Comparison of ENCODE assay signal across 8 cellular contexts in genomic region chr7:112452102-112452888, GRCh38. TPM values are rescaled to one million over a fixed set of nuclear protein-coding genes. Genes with fewer than 3 reads are reported as not detected.
A peak's percentile ranks its signal among the peaks of the same experiment; 100 is the strongest.
DNase-seq lines count a peak whose midpoint lies in the region; ATAC-seq and TF ChIP-seq lines count a peak whose summit lies in the region.

No MANE protein-coding gene starts in this region.

- no peaks in the 10 kb centered on the region for H3K9me2 ChIP-seq in HCT116 (ENCODE audit: insufficient read depth)

- H3K4me2 ChIP-seq in HCT116 (ENCODE audit: low read length): peak overlapping the region; percentile 90

- H3K36me3 ChIP-seq in HCT116 (ENCODE audit: control insufficient read depth in 1 of 2, insufficient read depth in 2 of 2, low read length in 2 of 2): peaks cover 12% of the 10 kb centered on the region in 2 experiments; a peak in 3 of 4 replicates
- H3K36me3 ChIP-seq in esophagus muscularis mucosa: peaks cover 10 to 19% (median 15%) of the 10 kb centered on the region in 4 donors
- peaks cover 6 to 37% of the 10 kb centered on the region in 2 donors for H3K36me3 ChIP-seq in muscle layer of duodenum (ENCODE audit: control insufficient read depth in 1 of 2, insufficient read depth in 2 of 2, low read length in 2 of 2)

- peak overlapping the region; percentile 96 to 98 for H3K4me3 Mint-ChIP-seq in CD14-positive monocyte
- peak overlapping the region; percentile 99 for H3K4me3 Mint-ChIP-seq in T-helper 2 cell treated with Interferon-gamma antibody and Interleukin-4, amounts not matched to agents 5 μg/mL and 100 μg/mL, for 36 hours

- no peaks in the 10 kb centered on the region for H4K20me1 ChIP-seq in HCT116 (ENCODE audit: insufficient read depth)

- POLR2A ChIA-PET in HCT116 (lab: Charles Lee): interaction anchor here (3.1 kb wide), 1 partner anchor 15 kb away, joined by 20 read pairs; no protein-coding TSS in a partner anchor

- peak overlapping the region; percentile 94 to 97 for H3K4me3 ChIP-seq in HCT116 (replicated peaks in 1 of 2; ENCODE audit: low read depth in 1 of 2, low read length in 2 of 2)
- peak overlapping the region; percentile 84 to 100 (median 95) for H3K4me3 ChIP-seq in esophagus muscularis mucosa
- peak overlapping the region; percentile 87 to 91 for H3K4me3 ChIP-seq in muscle layer of duodenum (ENCODE audit: low read depth in 1 of 2, low read length in 2 of 2)

- no TSS peak for BruUV-seq in HCT116 (replicated peaks; lab: Mats Ljungman, UMichigan)

- RAD21 ChIA-PET in HCT116 (lab: Charles Lee; ENCODE audit: low non-redundant PET in 1 of 2, low total read pairs in 2 of 2, uncharacterized antibody in 2 of 2, unreplicated experiment in 2 of 2): no interaction called here

- DNase-seq in CD14-positive monocyte (ENCODE audit: low spot score): no peak
- DNase-seq in HCT116 (ENCODE audit: low read depth, low spot score): no peak
- DNase-seq in T-helper 2 cell treated with Interferon-gamma antibody and Interleukin-4, amounts not matched to agents 5 μg/mL and 100 μg/mL, for 36 hours (ENCODE audit: low spot score): no peak
- DNase-seq in esophagus muscularis mucosa (ENCODE audit: extremely low spot score): no peak
- no peak for DNase-seq in stimulated activated CD4-positive, alpha-beta T cell treated with anti-CD3 and anti-CD28 coated beads, Interleukin-15, amount 100 ng/mL, for 24 hours

- CTCF ChIA-PET in HCT116 (lab: Charles Lee): interaction anchor here (0.7 to 0.8 kb wide), 2 partner anchors 43 to 689 kb away, joined by 3 read pairs; no protein-coding TSS in a partner anchor

- no peak for TF ChIP-seq EP300 in esophagus muscularis mucosa (IDR thresholded peaks at IDR 0.05)

- ATAC-seq in HCT116 (no peak), GM19324 (IDR thresholded peaks at IDR 0.05; ENCODE audit: low FRiP score, unreplicated experiment) (no peak), HG03095 (IDR thresholded peaks at IDR 0.05; ENCODE audit: unreplicated experiment) (no peak)

- WGBS in esophagus muscularis mucosa: 17% methylated on average over 7 of the region's 7 CpGs

- H3K27ac Mint-ChIP-seq in CD14-positive monocyte: peak overlapping the region; percentile 7 to 84 (median 69)
- H3K27ac Mint-ChIP-seq in T-helper 2 cell treated with Interferon-gamma antibody and Interleukin-4, amounts not matched to agents 5 μg/mL and 100 μg/mL, for 36 hours: peak overlapping the region; percentile 89

- no peaks in the 10 kb centered on the region for H3K9me3 Mint-ChIP-seq in CD14-positive monocyte
- no peaks in the 10 kb centered on the region for H3K9me3 Mint-ChIP-seq in T-helper 2 cell treated with Interferon-gamma antibody and Interleukin-4, amounts not matched to agents 5 μg/mL and 100 μg/mL, for 36 hours

- no peak overlapping the region for H2AFZ ChIP-seq in HCT116 (ENCODE audit: low read depth, low read length, poor library complexity, severe bottlenecking)

- peak overlapping the region; percentile 97; the same call in 1 of the 2 replicates for H3K9ac ChIP-seq in HCT116 (ENCODE audit: low read length)

- H3K79me2 ChIP-seq in HCT116 (ENCODE audit: insufficient read depth, low read length): peaks cover 64% of the 10 kb centered on the region

- H3K4me1 Mint-ChIP-seq in CD14-positive monocyte: peaks cover 33% of the 10 kb centered on the region
- H3K4me1 Mint-ChIP-seq in T-helper 2 cell treated with Interferon-gamma antibody and Interleukin-4, amounts not matched to agents 5 μg/mL and 100 μg/mL, for 36 hours (ENCODE audit: low read depth): peaks cover 31% of the 10 kb centered on the region

- H3K36me3 Mint-ChIP-seq in CD14-positive monocyte: peaks cover 19% of the 10 kb centered on the region in 2 donors
- H3K36me3 Mint-ChIP-seq in T-helper 2 cell treated with Interferon-gamma antibody and Interleukin-4, amounts not matched to agents 5 μg/mL and 100 μg/mL, for 36 hours (ENCODE audit: low read depth): peaks cover 15% of the 10 kb centered on the region

- intact Hi-C loops in CD14-positive monocyte (cut with micrococcal nuclease) (loop anchor here (5.0 to 10.0 kb wide), 3 partner anchors 245 to 370 kb away; partner anchors contain the start of genes DOCK4 (in 2 of the 2) and ZNF277 (in 2 of the 2)), HCT116 (cut with micrococcal nuclease) (no loop called here), esophagus muscularis mucosa (cut with DNase I) (loop anchor here (5.0 to 10.0 kb wide), 2 partner anchors 60 to 247 kb away; partner anchors contain the start of genes DOCK4 and ZNF277)

- H3K4me1 ChIP-seq in HCT116 (ENCODE audit: control insufficient read depth in 1 of 2, insufficient read depth in 2 of 2, low read length in 2 of 2) (peaks cover 18 to 32% of the 10 kb centered on the region in 2 experiments), esophagus muscularis mucosa (peaks cover 30 to 50% (median 44%) of the 10 kb centered on the region in 4 donors), muscle layer of duodenum (ENCODE audit: control insufficient read depth in 1 of 2, insufficient read depth in 2 of 2, low read length in 2 of 2) (peaks cover 9 to 28% of the 10 kb centered on the region in 2 donors)

- H3K27ac ChIP-seq in HCT116 (ENCODE audit: low read depth, low read length) (no peak overlapping the region), esophagus muscularis mucosa (replicated peaks in 1 of 4) (peak overlapping the region; percentile 99 to 100 (median 100)), muscle layer of duodenum (ENCODE audit: low read length) (peak overlapping the region; percentile 97)

- H3K27me3 Mint-ChIP-seq in CD14-positive monocyte (ENCODE audit: low read depth in 3 of 3): peaks cover 0 to 8% (median 0%) of the 10 kb centered on the region in 3 donors
- no peaks in the 10 kb centered on the region for H3K27me3 Mint-ChIP-seq in T-helper 2 cell treated with Interferon-gamma antibody and Interleukin-4, amounts not matched to agents 5 μg/mL and 100 μg/mL, for 36 hours (ENCODE audit: low read depth)

- H3K27me3 ChIP-seq in HCT116 (ENCODE audit: insufficient read depth, low read length) (no peaks in the 10 kb centered on the region), esophagus muscularis mucosa (no peaks in the 10 kb centered on the region), muscle layer of duodenum (ENCODE audit: low read depth, low read length) (no peaks in the 10 kb centered on the region)

- no peak for TF ChIP-seq CTCF in CD14-positive monocyte (IDR thresholded peaks at IDR 0.05)
- TF ChIP-seq CTCF in HCT116 (IDR thresholded peaks at IDR 0.05 in 2 of 3, conservative IDR thresholded peaks at IDR 0.05 in 1 of 3; ENCODE audit: borderline replicate concordance in 1 of 3, insufficient read depth in 1 of 3, low read depth in 2 of 3, low read length in 2 of 3): no peak
- peak in 1 of 3 experiments; percentile 13 for TF ChIP-seq CTCF in esophagus muscularis mucosa (IDR thresholded peaks at IDR 0.05)

- H3K9me3 ChIP-seq in HCT116 (ENCODE audit: control insufficient read depth in 1 of 2, insufficient read depth in 1 of 2, low read depth in 1 of 2, low read length in 2 of 2) (no peaks in the 10 kb centered on the region), esophagus muscularis mucosa (no peaks in the 10 kb centered on the region), muscle layer of duodenum (ENCODE audit: control insufficient read depth in 1 of 2, low read length in 2 of 2) (no peaks in the 10 kb centered on the region)

- no peak for TF ChIP-seq RAD21 in HCT116 (IDR thresholded peaks at IDR 0.05; ENCODE audit: low read depth)

- TF ChIP-seq POLR2A in HCT116 (IDR thresholded peaks at IDR 0.05; ENCODE audit: borderline replicate concordance, extremely low read depth, insufficient read depth, insufficient read length): no peak
- TF ChIP-seq POLR2A in esophagus muscularis mucosa (IDR thresholded peaks at IDR 0.05; ENCODE audit: low read depth): no peak

TF ChIP-seq in HCT116, 20 proteins besides CTCF, POLR2A, EP300 and RAD21 (continues in another document):
- TF ChIP-seq YY1 (IDR thresholded peaks at IDR 0.05; ENCODE audit: extremely low read depth, insufficient replicate concordance, low read depth, low read length): no peak
- no peak for TF ChIP-seq SP1 (IDR thresholded peaks at IDR 0.05; ENCODE audit: low read depth)
- TF ChIP-seq, protein P1, sequence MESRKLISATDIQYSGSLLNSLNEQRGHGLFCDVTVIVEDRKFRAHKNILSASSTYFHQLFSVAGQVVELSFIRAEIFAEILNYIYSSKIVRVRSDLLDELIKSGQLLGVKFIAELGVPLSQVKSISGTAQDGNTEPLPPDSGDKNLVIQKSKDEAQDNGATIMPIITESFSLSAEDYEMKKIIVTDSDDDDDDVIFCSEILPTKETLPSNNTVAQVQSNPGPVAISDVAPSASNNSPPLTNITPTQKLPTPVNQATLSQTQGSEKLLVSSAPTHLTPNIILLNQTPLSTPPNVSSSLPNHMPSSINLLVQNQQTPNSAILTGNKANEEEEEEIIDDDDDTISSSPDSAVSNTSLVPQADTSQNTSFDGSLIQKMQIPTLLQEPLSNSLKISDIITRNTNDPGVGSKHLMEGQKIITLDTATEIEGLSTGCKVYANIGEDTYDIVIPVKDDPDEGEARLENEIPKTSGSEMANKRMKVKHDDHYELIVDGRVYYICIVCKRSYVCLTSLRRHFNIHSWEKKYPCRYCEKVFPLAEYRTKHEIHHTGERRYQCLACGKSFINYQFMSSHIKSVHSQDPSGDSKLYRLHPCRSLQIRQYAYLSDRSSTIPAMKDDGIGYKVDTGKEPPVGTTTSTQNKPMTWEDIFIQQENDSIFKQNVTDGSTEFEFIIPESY (IDR thresholded peaks at IDR 0.05; ENCODE audit: extremely low read depth, insufficient replicate concordance, low read length): no peak
- TF ChIP-seq, protein P2, sequence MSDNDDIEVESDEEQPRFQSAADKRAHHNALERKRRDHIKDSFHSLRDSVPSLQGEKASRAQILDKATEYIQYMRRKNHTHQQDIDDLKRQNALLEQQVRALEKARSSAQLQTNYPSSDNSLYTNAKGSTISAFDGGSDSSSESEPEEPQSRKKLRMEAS (IDR thresholded peaks at IDR 0.05): no peak
- no peak for TF ChIP-seq JUND (IDR thresholded peaks at IDR 0.05)
- no peak for TF ChIP-seq CEBPB (IDR thresholded peaks at IDR 0.05; ENCODE audit: low read depth)

RNA-seq across cellular contexts. Expression of gene IFRD1, which starts 2.0 kb away (rescaled TPM):
- 10 to 100 TPM; 13.6 to 18.7 TPM for polyA plus RNA-seq in CD14-positive monocyte
- total RNA-seq in HCT116 (2021; ENCODE audit: unreplicated experiment): 43.6 TPM
- 17.2 and 26.3 TPM in 2 replicates for polyA plus RNA-seq in HCT116 (2012)
- 10 to 100 TPM; 36.9 to 51.5 (median 48.0) TPM for total RNA-seq in esophagus muscularis mucosa

RNA-seq across cellular contexts. Expression of gene LSMEM1, which starts 28.5 kb away (rescaled TPM):
- under 1 TPM in 1 of 2 donors, not detected in 1; 0.09 TPM for polyA plus RNA-seq in CD14-positive monocyte
- total RNA-seq in HCT116 (2021; ENCODE audit: unreplicated experiment) (1.6 TPM), esophagus muscularis mucosa (1 to 10 TPM in 1 of 4 donors, under 1 TPM in 3; 0.75 to 2.1 (median 0.91) TPM)
- polyA plus RNA-seq in HCT116 (2012): 0.25 and 0.26 TPM in 2 replicates
